ENCODE assay signal across 23 cellular contexts in the genomic region with DNA sequence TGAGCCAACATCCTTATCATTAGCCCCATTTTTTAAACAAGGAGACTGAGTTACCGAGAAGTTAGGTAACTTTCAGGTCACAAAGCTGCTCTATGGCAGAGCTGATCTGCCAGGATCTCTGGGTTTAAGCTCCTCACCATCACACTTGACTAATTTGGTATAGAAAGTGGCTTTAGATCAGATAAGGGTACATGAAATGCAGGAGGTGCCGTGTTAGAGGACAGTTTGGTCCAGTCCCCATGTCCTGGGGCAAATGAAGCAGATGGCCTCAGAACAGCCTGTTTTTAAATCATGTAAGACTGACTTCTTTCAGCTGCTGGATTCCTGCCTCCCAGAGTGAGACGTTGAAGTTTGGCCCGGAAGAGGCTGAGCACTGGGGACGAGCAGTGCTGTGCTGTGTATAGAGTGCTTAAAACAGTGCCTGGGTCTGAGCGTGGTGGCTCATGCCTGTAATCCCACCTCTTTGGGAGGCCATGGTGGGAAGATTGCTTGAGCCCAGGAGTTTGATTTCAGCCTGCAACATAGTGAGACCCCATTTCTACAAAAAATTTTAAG.
"Had no signal": no experiment of that assay in that cellular context is flagged by ENCODE, and none has a peak within 500 bp of the region (broad histone marks: within the 10 kb centered on the region; RNA-seq: fewer than 3 reads in every experiment).

No MANE protein-coding gene starts in this region.

- DNase-seq: activated CD4-positive, alpha-beta T cell treated with anti-CD3 and anti-CD28 coated beads for 4 hours; activated CD4-positive, alpha-beta T cell treated with anti-CD3 and anti-CD28 coated beads, Interleukin-2, amount 50 U/mL, for 4 hours; activated naive CD4-positive, alpha-beta T cell treated with Interleukin-2 at 50 U/mL for 16 hours; activated T-cell treated with anti-CD3 and anti-CD28 coated beads, Interleukin-2, amount 50 U/mL, for 4 hours; anterior cingulate cortex; dermis blood vessel endothelial cell; effector CD4-positive, alpha-beta T cell; left ventricle myocardium superior; nephron progenitor cell; pancreas; retina; stimulated activated CD4-positive, alpha-beta T cell treated with anti-CD3 and anti-CD28 coated beads, Interleukin-1b, Interleukin-23, amount 100 ng/mL, for 48 hours; stimulated activated naive CD8-positive, alpha-beta T cell treated with anti-CD3 and anti-CD28 coated beads, Interleukin-15, Interleukin-2, amounts not matched to agents 100 U/mL and 50 U/mL, for 24 hours; testis; uterus had no signal

- H3K4me1 Mint-ChIP-seq: nephron progenitor cell had no signal

- FAIRE-seq: bronchial epithelial cell, colon, endometrium, frontal cortex, islet of Langerhans, pancreas had no signal

- ATAC-seq: activated T-cell treated with anti-CD3 and anti-CD28 coated beads, Interleukin-2, amount 50 U/mL, for 4 hours; left ventricle myocardium superior; pancreas; stimulated activated naive CD8-positive, alpha-beta T cell treated with anti-CD3 and anti-CD28 coated beads, Interleukin-15, Interleukin-2, amounts not matched to agents 100 U/mL and 50 U/mL, for 24 hours had no signal

- H3K4me3 Mint-ChIP-seq: activated naive CD8-positive, alpha-beta T cell; activated T-cell treated with anti-CD3 and anti-CD28 coated beads, Interleukin-2, amount 50 U/mL, for 4 hours; central memory CD8-positive, alpha-beta T cell; nephron progenitor cell had no signal

- H3K27ac Mint-ChIP-seq: activated T-helper 2 cell treated with anti-CD3 and anti-CD28 coated beads, Interferon-gamma antibody, Interleukin-2, Interleukin-4, amounts not matched to agents 10 μg/mL and 5 μg/mL and 100 μg/mL, durations not matched to agents 14 hours and 24 hours and 36 hours; nephron progenitor cell had no signal

- H3K27me3 Mint-ChIP-seq: activated naive CD8-positive, alpha-beta T cell; central memory CD8-positive, alpha-beta T cell had no signal

- H3K9me3 Mint-ChIP-seq: activated T-cell treated with anti-CD3 and anti-CD28 coated beads, Interleukin-2, amount 50 U/mL, for 4 hours; activated T-helper 2 cell treated with anti-CD3 and anti-CD28 coated beads, Interferon-gamma antibody, Interleukin-2, Interleukin-4, amounts not matched to agents 10 μg/mL and 5 μg/mL and 100 μg/mL, durations not matched to agents 14 hours and 24 hours and 36 hours; central memory CD8-positive, alpha-beta T cell; nephron progenitor cell had no signal
